Comparison of ENCODE assay signal across 22 cellular contexts in genomic region chrX:131649741-131650140, GRCh38.
"Had no signal": no experiment of that assay in that cellular context is flagged by ENCODE, and none has a peak within 500 bp of the region (broad histone marks: within the 10 kb centered on the region; RNA-seq: fewer than 3 reads in every experiment).

No MANE protein-coding gene starts in this region.

- H3K4me3 ChIP-seq: adrenal gland, ascending aorta, lower lobe of right lung, mucosa of descending colon, pancreas, psoas muscle, tibial artery had no signal

- H3K27ac ChIP-seq: adrenal gland, ascending aorta, foreskin keratinocyte, lower lobe of right lung, pancreas, psoas muscle, tibial artery, VCaP had no signal

- DNase-seq: activated effector memory CD4-positive, alpha-beta T cell treated with anti-CD3 and anti-CD28 coated beads, Interleukin-2, amount 50 U/mL, for 16 hours; activated naive CD4-positive, alpha-beta T cell treated with anti-CD3 and anti-CD28 coated beads, Interleukin-2, amount 50 U/mL, for 16 hours; activated T-cell treated with anti-CD3 and anti-CD28 coated beads, Interleukin-2, amount 50 U/mL, for 4 hours; adrenal gland; central memory CD4-positive, alpha-beta T cell; dermis blood vessel endothelial cell; effector CD8-positive, alpha-beta T cell; erythroblast; foreskin keratinocyte; lower lobe of right lung; mesendoderm; mucosa of descending colon; nephron progenitor cell; pancreas; psoas muscle; right cardiac atrium; tibial artery had no signal

- H3K9me3 ChIP-seq: adrenal gland, ascending aorta, lower lobe of right lung, mucosa of descending colon, pancreas had no signal

- ATAC-seq: activated CD4-positive, CD25-positive, alpha-beta regulatory T cell treated with anti-CD3 and anti-CD28 coated beads, Interleukin-2, amount 50 U/mL, for 24 hours; foreskin keratinocyte; lower lobe of right lung; mucosa of descending colon; pancreas; psoas muscle; right cardiac atrium had no signal

- H3K9me3 Mint-ChIP-seq: activated T-cell treated with anti-CD3 and anti-CD28 coated beads, Interleukin-2, amount 50 U/mL, for 4 hours; stimulated activated naive CD8-positive, alpha-beta T cell treated with anti-CD3 and anti-CD28 coated beads, Interleukin-15, Interleukin-2, amounts not matched to agents 100 ng/mL and 50 ng/mL, for 24 hours had no signal

- FAIRE-seq: keratinocyte, pancreas had no signal

- H3K27ac Mint-ChIP-seq: nephron progenitor cell had no signal

- H3K4me3 Mint-ChIP-seq: activated T-cell treated with anti-CD3 and anti-CD28 coated beads, Interleukin-2, amount 50 U/mL, for 4 hours; nephron progenitor cell; stimulated activated naive CD8-positive, alpha-beta T cell treated with anti-CD3 and anti-CD28 coated beads, Interleukin-15, Interleukin-2, amounts not matched to agents 100 ng/mL and 50 ng/mL, for 24 hours had no signal

- H3K4me1 ChIP-seq: adrenal gland, ascending aorta, foreskin keratinocyte, lower lobe of right lung, pancreas, psoas muscle, tibial artery had no signal

- H3K4me1 Mint-ChIP-seq: nephron progenitor cell had no signal
